ENCODE assay signal across 13 cellular contexts in genomic region chr17:79046501-79047280, GRCh38. TPM values are rescaled to one million over a fixed set of nuclear protein-coding genes. Genes with fewer than 3 reads are reported as not detected.
DNase-seq lines count a peak whose midpoint lies in the region; ATAC-seq and TF ChIP-seq lines count a peak whose summit lies in the region.
"Had no signal": no experiment of that assay in that cellular context is flagged by ENCODE, and none has a peak within 500 bp of the region (broad histone marks: within the 10 kb centered on the region; RNA-seq: fewer than 3 reads in every experiment).

No MANE protein-coding gene starts in this region.

- no peaks in the 10 kb centered on the region for H3K36me3 ChIP-seq in BE2C
- H3K36me3 ChIP-seq: brain microvascular endothelial cell, neural progenitor cell had no signal

- no peak for ATAC-seq in foreskin keratinocyte

- H3K36me3 Mint-ChIP-seq in activated CD4-positive, alpha-beta memory T cell treated with anti-CD3 and anti-CD28 coated beads, Interleukin-2, amount 10 ng/mL, durations not matched to agents 7 days and 5 days (ENCODE audit: low read depth): no peaks in the 10 kb centered on the region
- H3K36me3 Mint-ChIP-seq: neural progenitor cell had no signal

- CTCF ChIA-PET in activated CD4-positive, alpha-beta memory T cell treated with anti-CD3 and anti-CD28 coated beads, Interleukin-2, amount 10 ng/mL, durations not matched to agents 7 days and 5 days (lab: Charles Lee): interaction anchor here (0.8 to 2.5 kb wide), 7 partner anchors 16 to 345 kb away, joined by 3 to 8 read pairs (median 6); no protein-coding TSS in a partner anchor

- H3K4me3 Mint-ChIP-seq in activated CD4-positive, alpha-beta memory T cell treated with anti-CD3 and anti-CD28 coated beads, Interleukin-2, amount 10 ng/mL, durations not matched to agents 7 days and 5 days: no peak overlapping the region
- H3K4me3 Mint-ChIP-seq: activated CD8-positive, alpha-beta T cell treated with anti-CD3 and anti-CD28 coated beads, Interleukin-2, amount 10 ng/mL, durations not matched to agents 7 days and 5 days had no signal

- H3K4me1 Mint-ChIP-seq in activated CD4-positive, alpha-beta memory T cell treated with anti-CD3 and anti-CD28 coated beads, Interleukin-2, amount 10 ng/mL, durations not matched to agents 7 days and 5 days: no peaks in the 10 kb centered on the region

- peaks cover 11% of the 10 kb centered on the region for H3K27me3 Mint-ChIP-seq in activated CD4-positive, alpha-beta memory T cell treated with anti-CD3 and anti-CD28 coated beads, Interleukin-2, amount 10 ng/mL, durations not matched to agents 7 days and 5 days

- H3K9me3 ChIP-seq in BE2C: no peaks in the 10 kb centered on the region
- H3K9me3 ChIP-seq: upper lobe of left lung had no signal

- POLR2A ChIA-PET in activated CD4-positive, alpha-beta memory T cell treated with anti-CD3 and anti-CD28 coated beads, Interleukin-2, amount 10 ng/mL, durations not matched to agents 7 days and 5 days (lab: Charles Lee): no interaction called here

- H3K27ac Mint-ChIP-seq in activated CD4-positive, alpha-beta memory T cell treated with anti-CD3 and anti-CD28 coated beads, Interleukin-2, amount 10 ng/mL, durations not matched to agents 7 days and 5 days: no peak overlapping the region
- H3K27ac Mint-ChIP-seq: activated CD8-positive, alpha-beta T cell treated with anti-CD3 and anti-CD28 coated beads, Interleukin-2, amount 10 ng/mL, durations not matched to agents 7 days and 5 days; neural progenitor cell had no signal

- H3K27me3 ChIP-seq in BE2C (no peaks in the 10 kb centered on the region), foreskin keratinocyte (no peaks in the 10 kb centered on the region)
- H3K27me3 ChIP-seq: upper lobe of left lung had no signal

- H3K9me3 Mint-ChIP-seq in activated CD4-positive, alpha-beta memory T cell treated with anti-CD3 and anti-CD28 coated beads, Interleukin-2, amount 10 ng/mL, durations not matched to agents 7 days and 5 days: peaks cover 11% of the 10 kb centered on the region

- DNase-seq in BE2C: peak; percentile 61
- peak; percentile 91 to 97 for DNase-seq in NCI-H524 (lab: John Stamatoyannopoulos, UW)
- DNase-seq in fibroblast of the aortic adventitia (ENCODE audit: low read depth): peak; percentile 69
- DNase-seq in retina: peak; percentile 35
- DNase-seq in H4 (ENCODE audit: low spot score): no peak
- DNase-seq in activated CD4-positive, alpha-beta memory T cell treated with anti-CD3 and anti-CD28 coated beads, Interleukin-2, amount 10 ng/mL, durations not matched to agents 7 days and 5 days: no peak
- DNase-seq in SHP77 (lab: John Stamatoyannopoulos, UW): no peak
- no peak for DNase-seq in foreskin keratinocyte
- DNase-seq: SIG-M5 had no signal

- no peak overlapping the region for H3K27ac ChIP-seq in foreskin keratinocyte
- H3K27ac ChIP-seq: brain microvascular endothelial cell, neural progenitor cell, upper lobe of left lung had no signal

- H3K4me3 ChIP-seq in BE2C (ENCODE audit: low read depth, low read length): peak overlapping the region; percentile 44
- no peak overlapping the region for H3K4me3 ChIP-seq in fibroblast of the aortic adventitia (ENCODE audit: low read depth, low read length)
- H3K4me3 ChIP-seq: neural progenitor cell, upper lobe of left lung had no signal

- H3K4me1 ChIP-seq in BE2C (peaks cover 5% of the 10 kb centered on the region), foreskin keratinocyte (no peaks in the 10 kb centered on the region)

- no peak for TF ChIP-seq CTCF in BE2C (IDR thresholded peaks at IDR 0.05; ENCODE audit: low read depth, low read length)
- no peak for TF ChIP-seq CTCF in fibroblast of the aortic adventitia (IDR thresholded peaks at IDR 0.05; ENCODE audit: insufficient read depth, low read length)
- TF ChIP-seq CTCF in foreskin keratinocyte (conservative IDR thresholded peaks at IDR 0.05): no peak

RNA-seq across cellular contexts. Expression of gene C1QTNF1, which starts 22.7 kb away (rescaled TPM):
- polyA plus RNA-seq in BE2C (2012; ENCODE audit: insufficient read depth, insufficient read length, low read depth): 11.1 TPM
- 42.1 and 44.3 TPM in 2 replicates for total RNA-seq in fibroblast of the aortic adventitia (ENCODE audit: low replicate concordance)
- 0.56 and 2.6 TPM in 2 replicates for total RNA-seq in H4 (2014; rRNA removed; shearing (Covaris generic))
- total RNA-seq in activated CD4-positive, alpha-beta memory T cell treated with anti-CD3 and anti-CD28 coated beads, Interleukin-2, amount 10 ng/mL, durations not matched to agents 7 days and 5 days: not detected
- 29.5 and 38.9 TPM in 2 replicates for total RNA-seq in foreskin keratinocyte
- 26.0 and 34.5 TPM in 2 replicates for polyA plus RNA-seq in foreskin keratinocyte
- total RNA-seq: activated CD8-positive, alpha-beta T cell treated with anti-CD3 and anti-CD28 coated beads, Interleukin-2, amount 10 ng/mL, durations not matched to agents 7 days and 5 days had no signal

RNA-seq across cellular contexts. Expression of gene ENGASE, which starts 27.9 kb away (rescaled TPM):
- 68.4 TPM for polyA plus RNA-seq in BE2C (2012; ENCODE audit: insufficient read depth, insufficient read length, low read depth)
- total RNA-seq in fibroblast of the aortic adventitia (ENCODE audit: low replicate concordance) (8.4 and 18.6 TPM in 2 replicates), foreskin keratinocyte (11.2 and 11.7 TPM in 2 replicates)
- total RNA-seq in H4 (2014; rRNA removed; shearing (Covaris generic)): 4.3 and 6.9 TPM in 2 replicates
- total RNA-seq in activated CD4-positive, alpha-beta memory T cell treated with anti-CD3 and anti-CD28 coated beads, Interleukin-2, amount 10 ng/mL, durations not matched to agents 7 days and 5 days: 10 to 100 TPM; 28.5 to 28.9 TPM
- polyA plus RNA-seq in foreskin keratinocyte: 8.0 and 8.5 TPM in 2 replicates

RNA-seq across cellular contexts. Expression of gene CANT1, which starts 37.1 kb away (rescaled TPM):
- polyA plus RNA-seq in BE2C (2012; ENCODE audit: insufficient read depth, insufficient read length, low read depth): 99.6 TPM
- total RNA-seq in fibroblast of the aortic adventitia (ENCODE audit: low replicate concordance): 33.4 and 53.0 TPM in 2 replicates
- total RNA-seq in H4 (2014; rRNA removed; shearing (Covaris generic)): 56.9 and 59.0 TPM in 2 replicates
- total RNA-seq in activated CD4-positive, alpha-beta memory T cell treated with anti-CD3 and anti-CD28 coated beads, Interleukin-2, amount 10 ng/mL, durations not matched to agents 7 days and 5 days: 10 to 100 TPM; 78.4 to 81.1 TPM
- 67.2 and 68.5 TPM in 2 replicates for total RNA-seq in foreskin keratinocyte
- polyA plus RNA-seq in foreskin keratinocyte: 48.4 and 49.3 TPM in 2 replicates

Comparison
In these comparisons a context has a peak if more than half of its experiments do, and no peak if none do; other contexts are left out.
1. DNase-seq: peak in BE2C (single experiment), NCI-H524 (2 of 2), fibroblast of the aortic adventitia (single experiment) and retina (single experiment); none in H4 (single experiment), activated CD4-positive, alpha-beta memory T cell treated with anti-CD3 and anti-CD28 coated beads, Interleukin-2, amount 10 ng/mL, durations not matched to agents 7 days and 5 days (single experiment), SHP77 (0 of 2) and foreskin keratinocyte (0 of 2).